In the genomic region with DNA sequence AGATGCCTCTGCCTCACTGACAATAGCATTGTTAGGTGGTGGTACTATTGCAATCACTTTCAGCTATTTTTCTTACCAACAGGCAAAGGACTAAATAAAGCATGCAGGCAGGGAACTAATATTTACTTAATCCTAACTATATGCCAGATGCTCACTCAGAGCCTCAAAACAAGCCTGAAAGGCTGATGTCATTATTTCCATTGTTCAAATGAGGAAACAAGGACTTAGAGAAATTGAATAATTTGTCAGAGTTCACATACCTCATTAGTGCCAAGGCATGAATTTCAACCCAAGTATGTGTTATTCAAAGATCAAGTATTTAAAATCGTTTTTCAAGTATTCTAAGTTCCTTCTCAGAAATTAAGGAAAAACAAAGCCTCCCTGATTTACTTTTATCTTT, we compare ENCODE assay signal across 16 cellular contexts.
A peak's percentile ranks its signal among the peaks of the same experiment; 100 is the strongest.
DNase-seq lines count a peak whose midpoint lies in the region; ATAC-seq and TF ChIP-seq lines count a peak whose summit lies in the region.
"Had no signal": no experiment of that assay in that cellular context is flagged by ENCODE, and none has a peak within 500 bp of the region (broad histone marks: within the 10 kb centered on the region; RNA-seq: fewer than 3 reads in every experiment).

No MANE protein-coding gene starts in this region.

- H3K4me3 Mint-ChIP-seq in activated naive CD8-positive, alpha-beta T cell treated with anti-CD3 and anti-CD28 coated beads for 36 hours: no peak overlapping the region
- no peak overlapping the region for H3K4me3 Mint-ChIP-seq in T-helper 2 cell treated with Interferon-gamma antibody and Interleukin-4, amounts not matched to agents 5 μg/mL and 100 μg/mL, for 36 hours
- H3K4me3 Mint-ChIP-seq: CD8-positive, alpha-beta T cell had no signal

- peak; percentile 44 for ATAC-seq in left lung
- ATAC-seq in HG03469 (IDR thresholded peaks at IDR 0.05; ENCODE audit: unreplicated experiment): no peak
- ATAC-seq: CD8-positive, alpha-beta T cell had no signal

- no peaks in the 10 kb centered on the region for H3K27me3 Mint-ChIP-seq in activated naive CD8-positive, alpha-beta T cell treated with anti-CD3 and anti-CD28 coated beads for 36 hours
- H3K27me3 Mint-ChIP-seq in T-helper 2 cell treated with Interferon-gamma antibody and Interleukin-4, amounts not matched to agents 5 μg/mL and 100 μg/mL, for 36 hours (ENCODE audit: low read depth): no peaks in the 10 kb centered on the region

- H3K27ac ChIP-seq in left lung: no peak overlapping the region
- H3K27ac ChIP-seq: esophagus squamous epithelium, sigmoid colon had no signal

- no peaks in the 10 kb centered on the region for H3K27me3 ChIP-seq in left lung
- H3K27me3 ChIP-seq: esophagus squamous epithelium, sigmoid colon had no signal

- intact Hi-C loops in left lung (cut with DNase I): no loop called here

- no peaks in the 10 kb centered on the region for H3K36me3 ChIP-seq in left lung
- H3K36me3 ChIP-seq: esophagus squamous epithelium, sigmoid colon, thoracic aorta had no signal

- no peaks in the 10 kb centered on the region for H3K36me3 Mint-ChIP-seq in activated naive CD8-positive, alpha-beta T cell treated with anti-CD3 and anti-CD28 coated beads for 36 hours
- H3K36me3 Mint-ChIP-seq in T-helper 2 cell treated with Interferon-gamma antibody and Interleukin-4, amounts not matched to agents 5 μg/mL and 100 μg/mL, for 36 hours (ENCODE audit: low read depth): no peaks in the 10 kb centered on the region
- H3K36me3 Mint-ChIP-seq: CD8-positive, alpha-beta T cell had no signal

- no peak overlapping the region for H3K27ac Mint-ChIP-seq in activated naive CD8-positive, alpha-beta T cell treated with anti-CD3 and anti-CD28 coated beads for 36 hours
- no peak overlapping the region for H3K27ac Mint-ChIP-seq in T-helper 2 cell treated with Interferon-gamma antibody and Interleukin-4, amounts not matched to agents 5 μg/mL and 100 μg/mL, for 36 hours
- H3K27ac Mint-ChIP-seq: CD8-positive, alpha-beta T cell had no signal

- H3K4me1 ChIP-seq in left lung: no peaks in the 10 kb centered on the region
- H3K4me1 ChIP-seq: esophagus squamous epithelium had no signal

- no peaks in the 10 kb centered on the region for H3K9me3 Mint-ChIP-seq in activated naive CD8-positive, alpha-beta T cell treated with anti-CD3 and anti-CD28 coated beads for 36 hours
- no peaks in the 10 kb centered on the region for H3K9me3 Mint-ChIP-seq in T-helper 2 cell treated with Interferon-gamma antibody and Interleukin-4, amounts not matched to agents 5 μg/mL and 100 μg/mL, for 36 hours
- H3K9me3 Mint-ChIP-seq: CD8-positive, alpha-beta T cell had no signal

- H3K4me1 Mint-ChIP-seq in activated naive CD8-positive, alpha-beta T cell treated with anti-CD3 and anti-CD28 coated beads for 36 hours: no peaks in the 10 kb centered on the region
- H3K4me1 Mint-ChIP-seq in T-helper 2 cell treated with Interferon-gamma antibody and Interleukin-4, amounts not matched to agents 5 μg/mL and 100 μg/mL, for 36 hours (ENCODE audit: low read depth): no peaks in the 10 kb centered on the region

- H3K9me3 ChIP-seq in left lung: no peaks in the 10 kb centered on the region
- H3K9me3 ChIP-seq: esophagus squamous epithelium, sigmoid colon, thoracic aorta had no signal

- DNase-seq in DMS53 treated with DMSO at 0.1 percent for 48 hours (lab: John Stamatoyannopoulos, UW; ENCODE audit: unreplicated experiment): peak; percentile 69
- peak; percentile 47 for DNase-seq in HS-27A (ENCODE audit: low read depth)
- peak; percentile 59 for DNase-seq in amniotic epithelial cell (ENCODE audit: low read depth)
- no peak for DNase-seq in left lung
- DNase-seq in activated naive CD8-positive, alpha-beta T cell treated with anti-CD3 and anti-CD28 coated beads for 36 hours: no peak
- no peak for DNase-seq in T-helper 2 cell treated with Interferon-gamma antibody and Interleukin-4, amounts not matched to agents 5 μg/mL and 100 μg/mL, for 36 hours (ENCODE audit: low spot score)
- DNase-seq: activated CD4-positive, alpha-beta T cell treated with anti-CD3 and anti-CD28 coated beads, Interleukin-2, amount 50 U/mL, for 1 hour; activated effector memory CD4-positive, alpha-beta T cell treated with anti-CD3 and anti-CD28 coated beads, Interleukin-2, amount 50 U/mL, for 16 hours; CD8-positive, alpha-beta T cell; central memory CD4-positive, alpha-beta T cell; esophagus squamous epithelium; NCI-H1048; sigmoid colon; T-helper 2 cell had no signal

- no peak for TF ChIP-seq CTCF in left lung (IDR thresholded peaks at IDR 0.05)

- no peak overlapping the region for H3K4me3 ChIP-seq in left lung
- H3K4me3 ChIP-seq: esophagus squamous epithelium, sigmoid colon, thoracic aorta had no signal

Comparison
In these comparisons a context has a peak if more than half of its experiments do, and no peak if none do; other contexts are left out.
1. DNase-seq: peak in DMS53 treated with DMSO at 0.1 percent for 48 hours (single experiment), HS-27A (single experiment) and amniotic epithelial cell (single experiment); none in left lung (0 of 2), activated naive CD8-positive, alpha-beta T cell treated with anti-CD3 and anti-CD28 coated beads for 36 hours (single experiment) and T-helper 2 cell treated with Interferon-gamma antibody and Interleukin-4, amounts not matched to agents 5 μg/mL and 100 μg/mL, for 36 hours (single experiment).